In genomic region chr5:59008816-59009473, GRCh38 we compare ENCODE assay signal across 22 cellular contexts.
DNase-seq lines count a peak whose midpoint lies in the region; ATAC-seq and TF ChIP-seq lines count a peak whose summit lies in the region.
"Had no signal": no experiment of that assay in that cellular context is flagged by ENCODE, and none has a peak within 500 bp of the region (broad histone marks: within the 10 kb centered on the region; RNA-seq: fewer than 3 reads in every experiment).

No MANE protein-coding gene starts in this region.

- intact Hi-C loops in activated T-helper 1 cell treated with anti-CD3 and anti-CD28 coated beads, Interleukin-12 subunit alpha, Interleukin-12 subunit beta, Interleukin-2, Interleukin-4 antibody, amounts not matched to agents 30 ng/mL and 10 ng/mL and 1 ng/mL, durations not matched to agents 14 hours and 24 hours and 36 hours (cut with micrococcal nuclease), result loop anchor here (1.0 kb wide), 2 partner anchors 11 to 30 kb away; no protein-coding TSS in a partner anchor
- intact Hi-C loops in mammary epithelial cell (cut with micrococcal nuclease), result loop anchor here (5.0 kb wide), 1 partner anchor 137 kb away; no protein-coding TSS in a partner anchor

- H3K9me3 Mint-ChIP-seq in activated T-cell treated with anti-CD3 and anti-CD28 coated beads, Interleukin-2, amount 50 U/mL, for 24 hours, result peaks cover 16% of the 10 kb centered on the region
- peaks cover 21% of the 10 kb centered on the region for H3K9me3 Mint-ChIP-seq in activated T-cell treated with anti-CD3 and anti-CD28 coated beads, Interleukin-2, amount 50 U/mL, for 4 hours
- H3K9me3 Mint-ChIP-seq in activated T-helper 1 cell treated with anti-CD3 and anti-CD28 coated beads, Interleukin-12 subunit alpha, Interleukin-12 subunit beta, Interleukin-2, Interleukin-4 antibody, amounts not matched to agents 30 ng/mL and 10 ng/mL and 1 ng/mL, durations not matched to agents 14 hours and 24 hours and 36 hours, result peaks cover 24% of the 10 kb centered on the region
- peaks cover 13% of the 10 kb centered on the region for H3K9me3 Mint-ChIP-seq in WTC11

- H2AFZ ChIP-seq in smooth muscle cell (ENCODE audit: low read depth) (no peak overlapping the region), mammary epithelial cell (ENCODE audit: low read depth, low read length) (no peak overlapping the region)
- H2AFZ ChIP-seq: GM23338 had no signal

- no TSS peak for BruUV-seq in mammary epithelial cell (replicated peaks; lab: Mats Ljungman, UMichigan)

- H3K4me1 Mint-ChIP-seq in activated T-cell treated with anti-CD3 and anti-CD28 coated beads, Interleukin-2, amount 50 U/mL, for 24 hours (ENCODE audit: low read depth), result peaks cover 71% of the 10 kb centered on the region
- peaks cover 45% of the 10 kb centered on the region for H3K4me1 Mint-ChIP-seq in activated T-cell treated with anti-CD3 and anti-CD28 coated beads, Interleukin-2, amount 50 U/mL, for 4 hours (ENCODE audit: low read depth)
- H3K4me1 Mint-ChIP-seq in activated T-helper 1 cell treated with anti-CD3 and anti-CD28 coated beads, Interleukin-12 subunit alpha, Interleukin-12 subunit beta, Interleukin-2, Interleukin-4 antibody, amounts not matched to agents 30 ng/mL and 10 ng/mL and 1 ng/mL, durations not matched to agents 14 hours and 24 hours and 36 hours (ENCODE audit: low read depth), result peaks cover 92% of the 10 kb centered on the region
- H3K4me1 Mint-ChIP-seq in WTC11, result peaks cover 14% of the 10 kb centered on the region

- H3K4me3 ChIP-seq in smooth muscle cell (no peak overlapping the region), mammary epithelial cell (replicated peaks in 1 of 3; ENCODE audit: insufficient read depth in 1 of 3, low read depth in 2 of 3, low read length in 3 of 3) (no peak overlapping the region)
- H3K4me3 ChIP-seq: BLaER1 treated with 17β-estradiol and CSF1 and Interleukin-3, amounts not matched to agents 10 nM and 100 nM; GM23338; K562; SK-N-MC had no signal

- H3K4me1 ChIP-seq in smooth muscle cell (ENCODE audit: low read depth), result no peaks in the 10 kb centered on the region
- H3K4me1 ChIP-seq in mammary epithelial cell (ENCODE audit: insufficient read depth, low read length), result no peaks in the 10 kb centered on the region

- CTCF ChIA-PET in mammary epithelial cell (lab: Charles Lee; ENCODE audit: low non-redundant PET) (no interaction called here), WTC11 (lab: Charles Lee) (interaction anchor here (1.5 to 4.0 kb wide), 3 partner anchors 117 to 122 kb away, joined by 11 to 26 read pairs (median 17); no protein-coding TSS in a partner anchor)

- H4K20me1 ChIP-seq in smooth muscle cell (ENCODE audit: low read depth) (peaks cover 58% of the 10 kb centered on the region), mammary epithelial cell (ENCODE audit: insufficient read depth, low read length) (no peaks in the 10 kb centered on the region)

- no peaks in the 10 kb centered on the region for H3K27me3 Mint-ChIP-seq in activated T-cell treated with anti-CD3 and anti-CD28 coated beads, Interleukin-2, amount 50 U/mL, for 24 hours
- no peaks in the 10 kb centered on the region for H3K27me3 Mint-ChIP-seq in activated T-cell treated with anti-CD3 and anti-CD28 coated beads, Interleukin-2, amount 50 U/mL, for 4 hours (ENCODE audit: low read depth)
- H3K27me3 Mint-ChIP-seq in activated T-helper 1 cell treated with anti-CD3 and anti-CD28 coated beads, Interleukin-12 subunit alpha, Interleukin-12 subunit beta, Interleukin-2, Interleukin-4 antibody, amounts not matched to agents 30 ng/mL and 10 ng/mL and 1 ng/mL, durations not matched to agents 14 hours and 24 hours and 36 hours (ENCODE audit: insufficient read depth), result no peaks in the 10 kb centered on the region
- H3K27me3 Mint-ChIP-seq in WTC11 (ENCODE audit: low read depth), result peaks cover 21% of the 10 kb centered on the region

- no peaks in the 10 kb centered on the region for H3K27me3 ChIP-seq in smooth muscle cell (ENCODE audit: low read depth)
- no peaks in the 10 kb centered on the region for H3K27me3 ChIP-seq in mammary epithelial cell (ENCODE audit: insufficient read depth, low read length)
- H3K27me3 ChIP-seq: BLaER1 treated with 17β-estradiol and CSF1 and Interleukin-3, amounts not matched to agents 10 nM and 100 nM had no signal

- no peaks in the 10 kb centered on the region for H3F3A ChIP-seq in smooth muscle cell (ENCODE audit: low read depth)

- dilution Hi-C loops in mammary epithelial cell (cut with HindIII; ENCODE audit: low sequenced_read_pairs), result no loop called here

- ATAC-seq in activated T-cell treated with anti-CD3 and anti-CD28 coated beads, Interleukin-2, amount 50 U/mL, for 4 hours, result no peak
- peak; percentile 77 for ATAC-seq in HG02885 (IDR thresholded peaks at IDR 0.05; ENCODE audit: poor library complexity, unreplicated experiment)
- ATAC-seq in GM18505 (IDR thresholded peaks at IDR 0.05; ENCODE audit: unreplicated experiment), result no peak
- ATAC-seq in WTC11, result no peak
- ATAC-seq: GM23338, K562 had no signal

- POLR2A ChIA-PET in WTC11 (lab: Charles Lee), result no interaction called here

- H3K9ac ChIP-seq in smooth muscle cell (ENCODE audit: low read depth) (no peak overlapping the region), mammary epithelial cell (ENCODE audit: insufficient read depth, low read length) (no peak overlapping the region)
- H3K9ac ChIP-seq: BLaER1 treated with 17β-estradiol and CSF1 and Interleukin-3, amounts not matched to agents 10 nM and 100 nM had no signal

- H3K4me2 ChIP-seq in smooth muscle cell (no peak overlapping the region), mammary epithelial cell (ENCODE audit: insufficient read depth, low read depth, low read length) (no peak overlapping the region)
- H3K4me2 ChIP-seq: BLaER1 treated with 17β-estradiol and CSF1 and Interleukin-3, amounts not matched to agents 10 nM and 100 nM; GM23338 had no signal

- peaks cover 42% of the 10 kb centered on the region for H3K36me3 Mint-ChIP-seq in activated T-cell treated with anti-CD3 and anti-CD28 coated beads, Interleukin-2, amount 50 U/mL, for 24 hours (ENCODE audit: low read depth)
- peaks cover 36% of the 10 kb centered on the region for H3K36me3 Mint-ChIP-seq in activated T-cell treated with anti-CD3 and anti-CD28 coated beads, Interleukin-2, amount 50 U/mL, for 4 hours (ENCODE audit: insufficient read depth)
- H3K36me3 Mint-ChIP-seq in activated T-helper 1 cell treated with anti-CD3 and anti-CD28 coated beads, Interleukin-12 subunit alpha, Interleukin-12 subunit beta, Interleukin-2, Interleukin-4 antibody, amounts not matched to agents 30 ng/mL and 10 ng/mL and 1 ng/mL, durations not matched to agents 14 hours and 24 hours and 36 hours (ENCODE audit: low read depth), result peaks cover 46% of the 10 kb centered on the region
- H3K36me3 Mint-ChIP-seq in WTC11, result peaks cover 6% of the 10 kb centered on the region

- H3K79me2 ChIP-seq in smooth muscle cell (ENCODE audit: low read depth) (peaks cover 99% of the 10 kb centered on the region), mammary epithelial cell (ENCODE audit: insufficient read depth, low read length) (no peaks in the 10 kb centered on the region)

- H3K27ac Mint-ChIP-seq in activated T-cell treated with anti-CD3 and anti-CD28 coated beads, Interleukin-2, amount 50 U/mL, for 24 hours, result peak overlapping the region; percentile 40
- peak overlapping the region; percentile 83 for H3K27ac Mint-ChIP-seq in activated T-helper 1 cell treated with anti-CD3 and anti-CD28 coated beads, Interleukin-12 subunit alpha, Interleukin-12 subunit beta, Interleukin-2, Interleukin-4 antibody, amounts not matched to agents 30 ng/mL and 10 ng/mL and 1 ng/mL, durations not matched to agents 14 hours and 24 hours and 36 hours
- no peak overlapping the region for H3K27ac Mint-ChIP-seq in WTC11
- H3K27ac Mint-ChIP-seq: GM23338 had no signal

- TF ChIP-seq POLR2A in GM18505 (IDR thresholded peaks at IDR 0.05; ENCODE audit: borderline replicate concordance, extremely low read depth, insufficient read depth, insufficient read length), result no peak

- H3K36me3 ChIP-seq in smooth muscle cell (ENCODE audit: low read depth) (no peaks in the 10 kb centered on the region), mammary epithelial cell (ENCODE audit: insufficient read depth, low read length) (no peaks in the 10 kb centered on the region)

- H3K27ac ChIP-seq in smooth muscle cell (ENCODE audit: low read depth), result no peak overlapping the region
- no peak overlapping the region for H3K27ac ChIP-seq in mammary epithelial cell (ENCODE audit: insufficient read depth, low read depth, low read length)
- H3K27ac ChIP-seq: BLaER1 treated with 17β-estradiol and CSF1 and Interleukin-3, amounts not matched to agents 10 nM and 100 nM; SK-N-MC had no signal

- no peak overlapping the region for H3K4me3 Mint-ChIP-seq in activated T-cell treated with anti-CD3 and anti-CD28 coated beads, Interleukin-2, amount 50 U/mL, for 24 hours
- no peak overlapping the region for H3K4me3 Mint-ChIP-seq in activated T-cell treated with anti-CD3 and anti-CD28 coated beads, Interleukin-2, amount 50 U/mL, for 4 hours
- peak overlapping the region; percentile 17 for H3K4me3 Mint-ChIP-seq in activated T-helper 1 cell treated with anti-CD3 and anti-CD28 coated beads, Interleukin-12 subunit alpha, Interleukin-12 subunit beta, Interleukin-2, Interleukin-4 antibody, amounts not matched to agents 30 ng/mL and 10 ng/mL and 1 ng/mL, durations not matched to agents 14 hours and 24 hours and 36 hours
- no peak overlapping the region for H3K4me3 Mint-ChIP-seq in WTC11
- H3K4me3 Mint-ChIP-seq: GM23338 had no signal

- TF ChIP-seq CTCF in smooth muscle cell (IDR thresholded peaks at IDR 0.05; ENCODE audit: borderline replicate concordance, insufficient read depth, poor library complexity, severe bottlenecking), result no peak
- no peak for TF ChIP-seq CTCF in mammary epithelial cell (conservative IDR thresholded peaks at IDR 0.05 in 1 of 2, IDR thresholded peaks at IDR 0.05 in 1 of 2; ENCODE audit: extremely low read depth in 1 of 2, insufficient read depth in 1 of 2, low read depth in 1 of 2, low read length in 2 of 2)
- no peak for TF ChIP-seq CTCF in WTC11 (IDR thresholded peaks at IDR 0.05)

- no peak for DNase-seq in activated T-cell treated with anti-CD3 and anti-CD28 coated beads, Interleukin-2, amount 50 U/mL, for 24 hours
- no peak for DNase-seq in activated T-cell treated with anti-CD3 and anti-CD28 coated beads, Interleukin-2, amount 50 U/mL, for 4 hours
- no peak for DNase-seq in activated T-helper 1 cell treated with anti-CD3 and anti-CD28 coated beads, Interleukin-12 subunit alpha, Interleukin-12 subunit beta, Interleukin-2, Interleukin-4 antibody, amounts not matched to agents 30 ng/mL and 10 ng/mL and 1 ng/mL, durations not matched to agents 14 hours and 24 hours and 36 hours (ENCODE audit: low spot score)
- DNase-seq in smooth muscle cell (lab: John Stamatoyannopoulos, UW; ENCODE audit: unreplicated experiment) (no peak), mammary epithelial cell (no peak), WTC11 (ENCODE audit: low spot score) (no peak)
- DNase-seq: CD8-positive, alpha-beta memory T cell; DMS79; HCEC 1CT; NCI-H1105 treated with DMSO at 0.1 percent for 48 hours; NCI-H1694; NCI-H2081 treated with DMSO at 0.1 percent for 48 hours; NCI-H510A treated with DMSO at 0.1 percent for 48 hours; NCI-H774; OCI-M1; Right ventricle myocardium superior had no signal

- peaks cover 3% of the 10 kb centered on the region for H3K9me3 ChIP-seq in smooth muscle cell (replicated peaks; ENCODE audit: low read depth)
- no peaks in the 10 kb centered on the region for H3K9me3 ChIP-seq in mammary epithelial cell (replicated peaks; ENCODE audit: insufficient read depth, low read length)

- in situ Hi-C loops in mammary epithelial cell (cut with MboI; ENCODE audit: low sequenced_read_pairs in 2 of 2), result no loop called here
